ENCODE assay signal across 8 cellular contexts in genomic region chr1:145965119-145965744, GRCh38. TPM values are rescaled to one million over a fixed set of nuclear protein-coding genes. Genes with fewer than 3 reads are reported as not detected.
A peak's percentile ranks its signal among the peaks of the same experiment; 100 is the strongest.
DNase-seq lines count a peak whose midpoint lies in the region; ATAC-seq, FAIRE-seq and TF ChIP-seq lines count a peak whose summit lies in the region.

No MANE protein-coding gene starts in this region.

- peaks cover 8% of the 10 kb centered on the region for H3K36me3 ChIP-seq in left ventricle myocardium inferior
- no peaks in the 10 kb centered on the region for H3K36me3 ChIP-seq in bronchial epithelial cell (ENCODE audit: control insufficient read depth, insufficient read depth, low read length)
- H3K36me3 ChIP-seq in mucosa of descending colon (ENCODE audit: low read depth), result no peaks in the 10 kb centered on the region
- H3K36me3 ChIP-seq in vagina, result peaks cover 0 to 4% of the 10 kb centered on the region in 2 donors

- ATAC-seq in Right ventricle myocardium inferior (no peak), mucosa of descending colon (no peak), GM18870 (IDR thresholded peaks at IDR 0.05; ENCODE audit: unreplicated experiment) (no peak)

- no peaks in the 10 kb centered on the region for H3K27me3 ChIP-seq in left ventricle myocardium inferior (ENCODE audit: low read depth)
- no peaks in the 10 kb centered on the region for H3K27me3 ChIP-seq in bronchial epithelial cell (ENCODE audit: control insufficient read depth, insufficient read depth, low read length)
- no peaks in the 10 kb centered on the region for H3K27me3 ChIP-seq in vagina

- FAIRE-seq in bronchial epithelial cell (lab: Jason Lieb, UNC), result no peak

- TF ChIP-seq CTCF in left ventricle myocardium inferior (IDR thresholded peaks at IDR 0.05; ENCODE audit: borderline replicate concordance) (no peak), bronchial epithelial cell (IDR thresholded peaks at IDR 0.05; ENCODE audit: insufficient read depth, low read length, severe bottlenecking) (no peak), mucosa of descending colon (IDR thresholded peaks at IDR 0.05) (no peak), vagina (IDR thresholded peaks at IDR 0.05) (no peak)

- H3K4me3 ChIP-seq in left ventricle myocardium inferior (peak overlapping the region; percentile 83), bronchial epithelial cell (ENCODE audit: low read depth, low read length) (peak overlapping the region; percentile 67), mucosa of descending colon (peak overlapping the region; percentile 16), vagina (peak overlapping the region; percentile 67 to 72)

- H3K9me3 ChIP-seq in left ventricle myocardium inferior (replicated peaks) (peaks cover 8% of the 10 kb centered on the region), mucosa of descending colon (peaks cover 4% of the 10 kb centered on the region), vagina (no peaks in the 10 kb centered on the region)

- DNase-seq in left ventricle myocardium inferior (no peak), Right ventricle myocardium inferior (ENCODE audit: missing footprints) (no peak), bronchial epithelial cell (ENCODE audit: low read depth) (no peak), mucosa of descending colon (no peak), vagina (ENCODE audit: extremely low spot score in 2 of 2) (no peak), NCI-H1105 (lab: John Stamatoyannopoulos, UW) (no peak), cerebellar nuclear complex (lab: John Stamatoyannopoulos, UW) (no peak)

- intact Hi-C loops in left ventricle myocardium inferior (cut with micrococcal nuclease) (loop anchor here (10.0 kb wide), 1 partner anchor 110 kb away; the partner anchor contains the start of gene PIAS3), Right ventricle myocardium inferior (cut with DNase I) (no loop called here), mucosa of descending colon (cut with DNase I, micrococcal nuclease) (loop anchor here in 1 of 2 donors (10.0 kb wide), 1 partner anchor 50 kb away; the partner anchor contains the start of genes ITGA10 and PEX11B), vagina (cut with DNase I) (no loop called here)

- H3K27ac ChIP-seq in left ventricle myocardium inferior (replicated peaks) (peak overlapping the region; percentile 95), vagina (peak overlapping the region; percentile 95)

- H3K4me1 ChIP-seq in left ventricle myocardium inferior (peaks cover 62% of the 10 kb centered on the region), mucosa of descending colon (ENCODE audit: low read depth) (peaks cover 39% of the 10 kb centered on the region), vagina (peaks cover 46% of the 10 kb centered on the region)

- TF ChIP-seq POLR2A in vagina (IDR thresholded peaks at IDR 0.05), result no peak

RNA-seq across cellular contexts. Expression of gene POLR3GL, which starts 0.7 kb away (rescaled TPM):
- 45.6 TPM for total RNA-seq in left ventricle myocardium inferior
- 49.1 TPM for total RNA-seq in Right ventricle myocardium inferior
- 4.7 and 11.0 TPM in 2 replicates for total RNA-seq in bronchial epithelial cell
- 10 to 100 TPM; 15.7 to 26.8 (median 19.5) TPM for total RNA-seq in mucosa of descending colon
- total RNA-seq in vagina, result 15.0 TPM

RNA-seq across cellular contexts. Expression of gene ANKRD34A, which starts 0.9 kb away (rescaled TPM):
- 0.66 TPM for total RNA-seq in left ventricle myocardium inferior
- 0.62 TPM for total RNA-seq in Right ventricle myocardium inferior
- total RNA-seq in bronchial epithelial cell, result under 0.01 TPM in 2 replicates
- total RNA-seq in mucosa of descending colon, result under 1 TPM; 0.14 to 0.63 (median 0.41) TPM
- 1.7 TPM for total RNA-seq in vagina

RNA-seq across cellular contexts. Expression of gene LIX1L, which starts 7.4 kb away (rescaled TPM):
- total RNA-seq in left ventricle myocardium inferior (23.0 TPM), Right ventricle myocardium inferior (25.8 TPM), bronchial epithelial cell (1.8 and 3.4 TPM in 2 replicates), mucosa of descending colon (10 to 100 TPM in 2 of 3 donors, 1 to 10 TPM in 1; 3.9 to 34.3 (median 10.2) TPM), vagina (25.0 TPM)

RNA-seq across cellular contexts. Expression of gene TXNIP, which starts 31.1 kb away (rescaled TPM):
- total RNA-seq in left ventricle myocardium inferior (753 TPM), Right ventricle myocardium inferior (1,017 TPM), bronchial epithelial cell (9.0 and 913 TPM in 2 replicates), mucosa of descending colon (1,000 to 10,000 TPM in 1 of 3 donors, 100 to 1,000 TPM in 2; 683 to 1,682 (median 830) TPM), vagina (1,858 TPM)

RNA-seq across cellular contexts. Expression of gene RBM8A, which starts 37.9 kb away (rescaled TPM):
- total RNA-seq in left ventricle myocardium inferior, result 64.4 TPM
- total RNA-seq in Right ventricle myocardium inferior, result 63.6 TPM
- total RNA-seq in bronchial epithelial cell, result 221 and 230 TPM in 2 replicates
- 10 to 100 TPM; 82.3 to 94.5 (median 93.9) TPM for total RNA-seq in mucosa of descending colon
- 93.3 TPM for total RNA-seq in vagina

Comparison
In these comparisons a context has a peak if more than half of its experiments do, and no peak if none do; other contexts are left out.
1. H3K4me3 ChIP-seq: peak in every context shown above with its lines; median percentile 83 in left ventricle myocardium inferior; 70 in vagina; 67 in bronchial epithelial cell; 16 in mucosa of descending colon.